In the genomic region with DNA sequence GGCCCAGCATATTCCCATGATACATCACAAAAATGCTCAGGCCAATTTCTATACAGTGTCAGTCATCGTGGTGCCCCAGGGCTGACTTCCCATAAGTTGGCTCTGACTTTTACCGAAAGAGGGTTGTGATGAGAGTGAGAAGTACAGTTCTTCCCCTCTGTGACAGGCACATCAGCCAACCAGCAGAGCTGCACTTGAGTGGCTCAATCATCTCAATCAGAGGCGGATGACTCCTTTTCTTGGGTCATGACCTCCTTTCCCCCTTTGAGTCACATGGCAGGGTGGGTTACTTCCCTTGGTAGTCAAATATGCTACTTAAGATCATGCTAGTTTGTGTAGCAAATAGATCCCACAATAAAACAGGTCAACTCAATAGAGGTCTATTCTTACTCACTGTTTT, we compare ENCODE assay signal across 31 cellular contexts. TPM values are rescaled to one million over a fixed set of nuclear protein-coding genes. Genes with fewer than 3 reads are reported as not detected.
DNase-seq lines count a peak whose midpoint lies in the region; ATAC-seq and TF ChIP-seq lines count a peak whose summit lies in the region.
"Had no signal": no experiment of that assay in that cellular context is flagged by ENCODE, and none has a peak within 500 bp of the region (broad histone marks: within the 10 kb centered on the region; RNA-seq: fewer than 3 reads in every experiment).

No MANE protein-coding gene starts in this region.

- DNase-seq in GM06990 (ENCODE audit: extremely low read depth, insufficient read length): peak; percentile 43
- DNase-seq in caudate nucleus (lab: John Stamatoyannopoulos, UW): no peak
- DNase-seq in activated effector memory CD4-positive, alpha-beta T cell treated with Interleukin-2 at 50 U/mL for 16 hours: no peak
- DNase-seq: AML-193; Caco-2; CD8-positive, alpha-beta T cell; DMS79; EL; GDM1; GM23248; H7; Kasumi-1; NCI-H1092 treated with DMSO at 0.1 percent for 48 hours; NCI-H1436 treated with DMSO at 0.1 percent for 48 hours; NCI-H187 treated with DMSO at 0.1 percent for 48 hours; NCI-H2107; NCI-H446; NCI-H524 treated with DMSO at 0.1 percent for 48 hours; NCI-H774; SHP77; SW 1271 had no signal

- H3K9ac ChIP-seq in OCI-LY3 (ENCODE audit: low read length): peak overlapping the region; percentile 81; the same call in 1 of the 2 replicates
- H3K9ac ChIP-seq: GM23248 had no signal

- H3K27me3 ChIP-seq in GM06990 (replicated peaks; ENCODE audit: control insufficient read depth, insufficient read depth, low read length): no peaks in the 10 kb centered on the region
- H3K27me3 ChIP-seq in OCI-LY3 (ENCODE audit: low read depth, low read length): no peaks in the 10 kb centered on the region

- no peak overlapping the region for H3K4me3 ChIP-seq in GM06990 (replicated peaks; ENCODE audit: low read depth, low read length)
- peak overlapping the region; percentile 57; the same call in 1 of the 2 replicates for H3K4me3 ChIP-seq in OCI-LY3 (ENCODE audit: low read length)
- H3K4me3 ChIP-seq: GM23248 had no signal

- H4K20me1 ChIP-seq in OCI-LY3 (ENCODE audit: insufficient read depth, low read length): no peaks in the 10 kb centered on the region

- H3K9me3 ChIP-seq in OCI-LY3 (ENCODE audit: insufficient read depth, low read length): peaks cover 30% of the 10 kb centered on the region
- H3K9me3 ChIP-seq: Caco-2 had no signal

- H3K27ac ChIP-seq in OCI-LY3 (ENCODE audit: low read length): peak overlapping the region; percentile 93
- peak overlapping the region; percentile 80 for H3K27ac ChIP-seq in caudate nucleus (ENCODE audit: low read depth, low read length)
- peak overlapping the region; percentile 94 for H3K27ac ChIP-seq in temporal lobe (ENCODE audit: low read depth, low read length)
- H3K27ac ChIP-seq: C4-2B, GM23248, RWPE1 had no signal

- ATAC-seq in activated CD4-positive, CD25-positive, alpha-beta regulatory T cell treated with anti-CD3 and anti-CD28 coated beads, Interleukin-2, amount 50 U/mL, for 24 hours: no peak
- no peak for ATAC-seq in GM19395 (IDR thresholded peaks at IDR 0.05; ENCODE audit: unreplicated experiment)
- ATAC-seq: CD8-positive, alpha-beta T cell; HepG2; Panc1 had no signal

- H3K4me2 ChIP-seq in OCI-LY3 (ENCODE audit: low read length): peak overlapping the region; percentile 75

- H3K4me1 ChIP-seq in OCI-LY3 (ENCODE audit: low read length): peaks cover 62% of the 10 kb centered on the region
- H3K4me1 ChIP-seq: Caco-2 had no signal

- H2AFZ ChIP-seq in OCI-LY3 (ENCODE audit: low read depth, low read length): no peak overlapping the region
- H2AFZ ChIP-seq: GM23248 had no signal

- H3K36me3 ChIP-seq in GM06990 (ENCODE audit: control insufficient read depth, insufficient read depth, low read length): no peaks in the 10 kb centered on the region
- H3K36me3 ChIP-seq in OCI-LY3 (replicated peaks; ENCODE audit: low read depth, low read length): peaks cover 47% of the 10 kb centered on the region

- no peaks in the 10 kb centered on the region for H3K79me2 ChIP-seq in OCI-LY3 (ENCODE audit: low read length)

- TF ChIP-seq CTCF in GM06990 (IDR thresholded peaks at IDR 0.05; ENCODE audit: insufficient read depth, low read length, poor library complexity, severe bottlenecking): no peak
- TF ChIP-seq CTCF in OCI-LY3 (IDR thresholded peaks at IDR 0.05; ENCODE audit: low read depth, low read length): no peak

RNA-seq across cellular contexts. Expression of gene AMER2, which starts 6.9 kb away (rescaled TPM):
- total RNA-seq in temporal lobe: 129 TPM
- total RNA-seq: Caco-2; CD8-positive, alpha-beta T cell; GM23248; HepG2; HT1080; M059J had no signal
